27 cellular contexts compared by ENCODE assay signal in the genomic region with DNA sequence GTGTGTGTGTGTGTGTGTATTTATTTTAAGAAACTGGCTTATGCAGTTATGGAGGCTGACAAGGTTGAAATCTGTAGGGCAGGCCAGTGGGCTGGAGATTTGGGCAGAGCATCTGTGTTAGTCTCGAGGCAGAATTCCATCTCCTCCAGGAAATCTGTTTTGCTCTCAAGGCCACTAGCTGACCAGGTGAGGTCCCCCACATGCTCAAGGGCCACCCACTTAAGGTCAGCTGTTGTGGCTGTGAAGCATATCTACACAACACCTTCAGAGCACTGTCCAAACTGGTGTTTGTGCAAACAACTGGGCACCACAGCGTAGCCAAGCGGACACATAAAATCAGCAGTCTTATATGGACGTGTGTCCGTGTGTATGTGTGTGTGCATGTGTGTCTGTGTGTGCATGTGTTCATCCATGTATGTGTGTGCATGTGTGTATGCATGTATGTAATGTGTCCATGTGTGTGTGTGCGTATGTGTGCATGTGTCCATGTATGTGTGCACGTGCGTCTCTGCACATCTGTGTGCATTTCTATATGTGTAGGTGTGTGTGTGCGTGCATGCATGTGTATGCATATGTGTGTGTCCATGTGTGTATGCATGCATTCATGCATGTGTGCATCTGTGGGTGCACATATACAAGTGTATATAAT.
"Had no signal": no experiment of that assay in that cellular context is flagged by ENCODE, and none has a peak within 500 bp of the region (broad histone marks: within the 10 kb centered on the region; RNA-seq: fewer than 3 reads in every experiment).

No MANE protein-coding gene starts in this region.

- DNase-seq: activated B cell treated with CpG ODN at 0.5 μM for 24 hours; activated CD4-positive, alpha-beta T cell treated with anti-CD3 and anti-CD28 coated beads for 36 hours; activated CD4-positive, alpha-beta T cell treated with anti-CD3 and anti-CD28 coated beads, Interleukin-2, amount 50 U/mL, for 4 hours; activated CD8-positive, alpha-beta memory T cell treated with anti-CD3 and anti-CD28 coated beads for 24 hours; activated CD8-positive, alpha-beta memory T cell treated with anti-CD3 and anti-CD28 coated beads, Interleukin-2, amount 50 U/mL, for 4 hours; activated naive CD4-positive, alpha-beta T cell; activated T-cell treated with anti-CD3 and anti-CD28 coated beads, Interleukin-2, amount 50 U/mL, for 24 hours; anterior cingulate cortex; cerebellar nuclear complex; colonic mucosa; effector CD8-positive, alpha-beta T cell; erythroblast; gastrocnemius medialis; glutamatergic neuron; left cardiac atrium; midbrain; naive thymus-derived CD4-positive, alpha-beta T cell; occipital lobe; right cardiac atrium; stimulated activated naive CD4-positive, alpha-beta T cell; T-cell; uterus had no signal

- H3K4me1 ChIP-seq: colonic mucosa, gastrocnemius medialis, suprapubic skin, tibial nerve, uterus had no signal

- ATAC-seq: activated CD4-positive, alpha-beta T cell treated with anti-CD3 and anti-CD28 coated beads for 36 hours; activated T-helper 17 cell treated with anti-CD3 and anti-CD28 coated beads, Interleukin-2, amount 50 U/mL, for 72 hours; gastrocnemius medialis; left cardiac atrium; naive thymus-derived CD4-positive, alpha-beta T cell; right cardiac atrium; T-cell had no signal

- FAIRE-seq: endometrium, islet of Langerhans had no signal

- H3K4me3 ChIP-seq: colonic mucosa, gastrocnemius medialis, suprapubic skin, tibial nerve, uterus had no signal

- H3K36me3 ChIP-seq: colonic mucosa, gastrocnemius medialis, suprapubic skin, tibial nerve, uterus had no signal

- H3K9me3 ChIP-seq: colonic mucosa, gastrocnemius medialis, suprapubic skin, uterus had no signal

- H3K27ac ChIP-seq: colonic mucosa, gastrocnemius medialis, suprapubic skin, tibial nerve, uterus had no signal

- H3K27me3 ChIP-seq: colonic mucosa, tibial nerve, uterus had no signal
